Comparison of ENCODE assay signal across 8 cellular contexts in genomic region chr5:150081541-150082283, GRCh38. TPM values are rescaled to one million over a fixed set of nuclear protein-coding genes. Genes with fewer than 3 reads are reported as not detected.
DNase-seq lines count a peak whose midpoint lies in the region; ATAC-seq, FAIRE-seq and TF ChIP-seq lines count a peak whose summit lies in the region.

No MANE protein-coding gene starts in this region.

- intact Hi-C loops in adrenal gland (cut with DNase I) (no loop called here), kidney (cut with DNase I) (no loop called here)

- TF ChIP-seq POLR2A in adrenal gland (IDR thresholded peaks at IDR 0.05), result no peak

- H3K9me3 ChIP-seq in adrenal gland (replicated peaks in 1 of 3) (no peaks in the 10 kb centered on the region), mesodermal cell (ENCODE audit: control insufficient read depth, low read length) (no peaks in the 10 kb centered on the region), kidney (ENCODE audit: control insufficient read depth in 1 of 2, low read length in 2 of 2) (no peaks in the 10 kb centered on the region), MG63 (no peaks in the 10 kb centered on the region)

- H3K27me3 ChIP-seq in adrenal gland (no peaks in the 10 kb centered on the region), MG63 (peaks cover 6% of the 10 kb centered on the region)

- FAIRE-seq in kidney (lab: Jason Lieb, UNC), result no peak

- no peak for TF ChIP-seq CTCF in adrenal gland (IDR thresholded peaks at IDR 0.05)
- no peak for TF ChIP-seq CTCF in kidney (IDR thresholded peaks at IDR 0.05; ENCODE audit: borderline replicate concordance, extremely low read depth, insufficient read depth)

- 42 to 49% (median 46%) methylated on average over 13 to 15 of the region's 15 CpGs for WGBS in adrenal gland, 4 donors
- WGBS in mesodermal cell (ENCODE audit: insufficient coverage in 2 of 2), 2 experiments, result 29 to 37% methylated on average over 10 to 12 of the region's 15 CpGs

- H3K4me3 ChIP-seq in adrenal gland, result peak overlapping the region in 1 of 4 donors; percentile 31
- H3K4me3 ChIP-seq in mesodermal cell (ENCODE audit: extremely low read depth, insufficient read depth, low read length, poor library complexity, severe bottlenecking), result no peak overlapping the region
- no peak overlapping the region for H3K4me3 ChIP-seq in kidney (ENCODE audit: low read length in 2 of 2)
- H3K4me3 ChIP-seq in MG63, result no peak overlapping the region

- H3K4me1 ChIP-seq in adrenal gland (replicated peaks in 1 of 2) (peaks cover 0 to 5% of the 10 kb centered on the region in 2 donors), mesodermal cell (ENCODE audit: control insufficient read depth, insufficient read depth, low read length, poor library complexity, severe bottlenecking) (peaks cover 7% of the 10 kb centered on the region), kidney (ENCODE audit: control insufficient read depth in 1 of 2, insufficient read depth in 1 of 2, low read depth in 1 of 2, low read length in 2 of 2) (no peaks in the 10 kb centered on the region)

- peak; percentile 59 to 82 (median 71) for DNase-seq in adrenal gland
- no peak for DNase-seq in NCI-H1436 treated with DMSO at 0.1 percent for 48 hours (lab: John Stamatoyannopoulos, UW)
- no peak for DNase-seq in kidney
- DNase-seq in MG63, result no peak

- no peak overlapping the region for H3K9ac ChIP-seq in kidney (ENCODE audit: low read length in 2 of 2)

- H3K36me3 ChIP-seq in adrenal gland (replicated peaks in 1 of 2) (no peaks in the 10 kb centered on the region), mesodermal cell (ENCODE audit: control insufficient read depth, insufficient read depth, low read length) (no peaks in the 10 kb centered on the region), kidney (ENCODE audit: control insufficient read depth in 1 of 2, insufficient read depth in 2 of 2, low read length in 2 of 2) (no peaks in the 10 kb centered on the region), MG63 (no peaks in the 10 kb centered on the region)

- ATAC-seq in GM19438 (IDR thresholded peaks at IDR 0.05; ENCODE audit: low read depth, unreplicated experiment) (peak; percentile 87), HG03196 (IDR thresholded peaks at IDR 0.05; ENCODE audit: unreplicated experiment) (peak; percentile 71), HG02840 (IDR thresholded peaks at IDR 0.05; ENCODE audit: low FRiP score, unreplicated experiment) (no peak)

- peak overlapping the region in 3 of 5 donors; percentile 16 to 75 (median 51) for H3K27ac ChIP-seq in adrenal gland
- H3K27ac ChIP-seq in mesodermal cell (ENCODE audit: low read depth, low read length, severe bottlenecking), result peak overlapping the region; percentile 23
- no peak overlapping the region for H3K27ac ChIP-seq in kidney (ENCODE audit: low read depth in 2 of 2, low read length in 2 of 2)

RNA-seq across cellular contexts. Expression of gene CSF1R, which starts 4.6 kb away (rescaled TPM):
- total RNA-seq in adrenal gland (100 to 1,000 TPM in 2 of 8 donors, 10 to 100 TPM in 6; 37.2 to 165 (median 94.4) TPM), kidney (55.8 TPM)
- polyA plus RNA-seq in adrenal gland (10 to 100 TPM; 17.9 to 20.0 (median 19.0) TPM), kidney (ENCODE audit: insufficient read depth, low read depth, low replicate concordance) (7.5 TPM)
- 0.15 TPM for polyA plus RNA-seq in mesodermal cell (2013, experiment 1 of 2)
- 0.25 TPM for polyA plus RNA-seq in mesodermal cell (2013, experiment 2 of 2)
- total RNA-seq in MG63 (2014; rRNA removed; shearing (Covaris generic); ENCODE audit: low replicate concordance), result 0.26 TPM in 1 of 2 replicates, not detected in the other

Comparison
In these comparisons a context has a peak if more than half of its experiments do, and no peak if none do; other contexts are left out.
1. DNase-seq: peak in adrenal gland (7 of 7); none in NCI-H1436 treated with DMSO at 0.1 percent for 48 hours (single experiment), kidney (single experiment) and MG63 (single experiment).
2. H3K27ac ChIP-seq: peak in adrenal gland (3 of 5) and mesodermal cell (single experiment); none in kidney (0 of 2).
3. RNA of gene CSF1R, which starts 4.6 kb away (total RNA-seq): 37.2 to 165 TPM in adrenal gland and 55.8 TPM in kidney (single experiment); 0.26 TPM in MG63; every median in the first group is over 10 times any median in the second.